ENCODE assay signal across 2 cellular contexts in genomic region chr10:30589441-30589840, GRCh38.
TF ChIP-seq lines count a peak whose summit lies in the region.

No MANE protein-coding gene starts in this region.

TF ChIP-seq in A549, 52 proteins besides CTCF, POLR2A, EP300 and RAD21 (continued from another document):
- TF ChIP-seq JUN (IDR thresholded peaks at IDR 0.05): no peak
- TF ChIP-seq SREBF2 (IDR thresholded peaks at IDR 0.05): no peak
- no peak for TF ChIP-seq BHLHE40 (IDR thresholded peaks at IDR 0.05; ENCODE audit: low read depth, low read length)
- no peak for TF ChIP-seq EHF (CRISPR knock-in tag; IDR thresholded peaks at IDR 0.05)

TF ChIP-seq in GM23338, 12 proteins besides CTCF, POLR2A, EP300 and RAD21 (continued from another document):
- no peak for TF ChIP-seq ZNF462 (CRISPR knock-in tag; IDR thresholded peaks at IDR 0.05)
- TF ChIP-seq NANOG (IDR thresholded peaks at IDR 0.05; ENCODE audit: borderline replicate concordance): no peak
- TF ChIP-seq STAT1 (IDR thresholded peaks at IDR 0.05; ENCODE audit: unreplicated experiment): no peak
- TF ChIP-seq EZH2phosphoT487 (IDR thresholded peaks at IDR 0.05; ENCODE audit: unreplicated experiment): no peak
